19 cellular contexts compared by ENCODE assay signal in genomic region chr16:50520451-50521245, GRCh38. TPM values are rescaled to one million over a fixed set of nuclear protein-coding genes. Genes with fewer than 3 reads are reported as not detected.
DNase-seq lines count a peak whose midpoint lies in the region; ATAC-seq and TF ChIP-seq lines count a peak whose summit lies in the region.
"Had no signal": no experiment of that assay in that cellular context is flagged by ENCODE, and none has a peak within 500 bp of the region (broad histone marks: within the 10 kb centered on the region; RNA-seq: fewer than 3 reads in every experiment).

No MANE protein-coding gene starts in this region.

- CTCF ChIA-PET in WTC11 (lab: Charles Lee), result no interaction called here

- H3K9me3 Mint-ChIP-seq in WTC11, result peaks cover 18% of the 10 kb centered on the region

- H3K27me3 Mint-ChIP-seq in WTC11 (ENCODE audit: low read depth), result no peaks in the 10 kb centered on the region

- no peak overlapping the region for H3K27ac Mint-ChIP-seq in WTC11
- H3K27ac Mint-ChIP-seq: activated B cell treated with CpG ODN at 0.5 μM for 24 hours; stimulated activated naive B cell treated with anti-CD40 and anti-IgM and Interleukin-4, amounts not matched to agents 10 μg/mL and 1 μg/mL and 100 μg/mL, for 72 hours; T-helper 17 cell had no signal

- peaks cover 10% of the 10 kb centered on the region for H3K36me3 Mint-ChIP-seq in WTC11

- DNase-seq in COLO829 (ENCODE audit: low spot score), result peak; percentile 67
- DNase-seq in WTC11 (ENCODE audit: low spot score), result no peak
- DNase-seq in islet precursor cell, result peak; percentile 81
- peak in 8 of 10 donors; percentile 49 to 95 (median 74) for DNase-seq in posterior cingulate gyrus
- no peak for DNase-seq in H4 (ENCODE audit: low spot score)
- DNase-seq: activated B cell treated with CpG ODN at 0.5 μM for 24 hours; COR-L47; cortex of kidney; GDM1; NCI-H1694; NCI-H345; spleen; stimulated activated naive B cell treated with anti-CD40 and anti-IgM and Interleukin-4, amounts not matched to agents 10 μg/mL and 1 μg/mL and 100 μg/mL, for 72 hours; T-helper 17 cell had no signal

- intact Hi-C loops in posterior cingulate gyrus (cut with DNase I), result no loop called here

- no peak for ATAC-seq in WTC11
- no peak for ATAC-seq in HG03039 (IDR thresholded peaks at IDR 0.05; ENCODE audit: unreplicated experiment)
- ATAC-seq in GM18861 (IDR thresholded peaks at IDR 0.05; ENCODE audit: unreplicated experiment), result no peak
- ATAC-seq in HG02885 (IDR thresholded peaks at IDR 0.05; ENCODE audit: poor library complexity, unreplicated experiment), result no peak
- ATAC-seq: Right ventricle myocardium inferior; stimulated activated naive B cell treated with anti-CD40 and anti-IgM and Interleukin-4, amounts not matched to agents 10 μg/mL and 1 μg/mL and 100 μg/mL, for 72 hours; T-helper 17 cell had no signal

- no peak for TF ChIP-seq CTCF in WTC11 (IDR thresholded peaks at IDR 0.05)

- POLR2A ChIA-PET in WTC11 (lab: Charles Lee), result no interaction called here

- H3K4me3 Mint-ChIP-seq in WTC11, result no peak overlapping the region
- H3K4me3 Mint-ChIP-seq: activated B cell treated with CpG ODN at 0.5 μM for 24 hours; stimulated activated naive B cell treated with anti-CD40 and anti-IgM and Interleukin-4, amounts not matched to agents 10 μg/mL and 1 μg/mL and 100 μg/mL, for 72 hours; T-helper 17 cell had no signal

- H3K4me1 Mint-ChIP-seq in WTC11, result 0 out of 2 replicates have a peak, but pooled peaks cover 6% of the 10 kb centered on the region
- H3K4me1 Mint-ChIP-seq: activated B cell treated with CpG ODN at 0.5 μM for 24 hours; stimulated activated naive B cell treated with anti-CD40 and anti-IgM and Interleukin-4, amounts not matched to agents 10 μg/mL and 1 μg/mL and 100 μg/mL, for 72 hours; T-helper 17 cell had no signal

TF ChIP-seq in WTC11, 78 proteins besides CTCF, POLR2A, EP300 and RAD21:
- TF ChIP-seq GABPB1 (CRISPR knock-in tag; IDR thresholded peaks at IDR 0.05) (peak; percentile 70), SMAD3 (CRISPR knock-in tag; IDR thresholded peaks at IDR 0.05; ENCODE audit: borderline replicate concordance) (no peak), ZNF512 (CRISPR knock-in tag; IDR thresholded peaks at IDR 0.05; ENCODE audit: borderline replicate concordance) (peak; percentile 89; the same call in 1 of the 2 replicates), NFATC4 (CRISPR knock-in tag; IDR thresholded peaks at IDR 0.05) (no peak)

RNA-seq across cellular contexts. Expression of gene NKD1, which starts 27.5 kb away (rescaled TPM):
- 6.0 to 9.3 TPM (median 9.1 TPM) in 3 replicates for total RNA-seq in WTC11 (2021)
- 0.16 and 0.21 TPM in 2 replicates for total RNA-seq in H4 (2014; rRNA removed; shearing (Covaris generic))
- total RNA-seq: epithelial cell of proximal tubule had no signal

Comparison
In these comparisons a context has a peak if more than half of its experiments do, and no peak if none do; other contexts are left out.
1. DNase-seq: peak in COLO829 (single experiment), islet precursor cell (single experiment) and posterior cingulate gyrus (8 of 10); none in WTC11 (single experiment) and H4 (single experiment).